In the genomic region with DNA sequence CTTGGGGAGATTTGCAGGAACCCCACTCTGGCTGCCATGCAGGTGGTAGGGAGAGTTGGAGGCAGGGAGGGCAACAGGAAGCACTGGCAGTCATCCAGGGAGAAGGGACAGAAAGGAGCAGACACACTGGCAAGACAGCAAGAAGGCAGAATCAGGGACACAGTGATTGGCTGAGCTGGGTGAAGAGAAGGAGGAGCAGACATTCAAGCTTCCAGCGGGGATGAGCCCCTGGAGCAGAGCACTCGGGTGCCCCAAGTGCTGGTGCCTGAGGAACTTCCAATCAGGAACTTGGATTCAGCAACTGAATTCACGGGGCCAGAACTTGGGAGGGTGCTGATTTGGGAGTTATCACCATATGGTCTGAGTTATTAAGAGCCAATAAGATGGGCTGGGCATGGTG, we compare ENCODE assay signal across 20 cellular contexts. TPM values are rescaled to one million over a fixed set of nuclear protein-coding genes. Genes with fewer than 3 reads are reported as not detected.
DNase-seq lines count a peak whose midpoint lies in the region; ATAC-seq and TF ChIP-seq lines count a peak whose summit lies in the region.
"Had no signal": no experiment of that assay in that cellular context is flagged by ENCODE, and none has a peak within 500 bp of the region (broad histone marks: within the 10 kb centered on the region; RNA-seq: fewer than 3 reads in every experiment).

No MANE protein-coding gene starts in this region.

- peak; percentile 59 for DNase-seq in ACHN
- peak; percentile 50 for DNase-seq in EH (ENCODE audit: low read depth)
- DNase-seq in PC-9: no peak
- peak; percentile 33 for DNase-seq in fibroblast of mammary gland (ENCODE audit: low read depth)
- DNase-seq in stimulated activated CD4-positive, alpha-beta T cell treated with anti-CD3 and anti-CD28 coated beads, Interleukin-12 subunit alpha, Interleukin-12 subunit beta, amount 100 ng/mL, for 4 hours: no peak
- no peak for DNase-seq in left ventricle myocardium inferior
- DNase-seq: activated CD8-positive, alpha-beta T cell treated with anti-CD3 and anti-CD28 coated beads for 36 hours; activated T-cell treated with anti-CD3 and anti-CD28 coated beads, Interleukin-2, amount 50 U/mL, for 72 hours; hippocampal formation; Karpas-422; left cardiac atrium; NCI-H1417 treated with DMSO at 0.1 percent for 48 hours; stimulated activated CD4-positive, alpha-beta T cell treated with anti-CD3 and anti-CD28 coated beads, Interleukin-4, amount 100 ng/mL, for 24 hours; stimulated activated CD8-positive, alpha-beta memory T cell treated with anti-CD3 and anti-CD28 coated beads, Interleukin-4, amount 100 ng/mL, for 48 hours had no signal

- no TSS peak for BruUV-seq in PC-9 (replicated peaks; lab: Mats Ljungman, UMichigan)

- H2AFZ ChIP-seq in PC-9: no peak overlapping the region
- H2AFZ ChIP-seq: parathyroid adenoma had no signal

- TF ChIP-seq CTCF in PC-9 (conservative IDR thresholded peaks at IDR 0.05) (no peak), fibroblast of mammary gland (conservative IDR thresholded peaks at IDR 0.05; ENCODE audit: control insufficient read depth, insufficient read depth, low read depth, low read length) (no peak), left ventricle myocardium inferior (IDR thresholded peaks at IDR 0.05; ENCODE audit: borderline replicate concordance) (no peak)

- peak overlapping the region; percentile 92 for H3K4me2 ChIP-seq in PC-9

- POLR2A ChIA-PET in PC-9 (lab: Charles Lee; ENCODE audit: unreplicated experiment): interaction anchor here (0.6 kb wide), 1 partner anchor 38 kb away, joined by 3 read pairs; no protein-coding TSS in a partner anchor

- peaks cover 55% of the 10 kb centered on the region for H3F3A ChIP-seq in PC-9 (ENCODE audit: insufficient read depth, low read depth)

- CTCF ChIA-PET in PC-9 (lab: Charles Lee): no interaction called here

- no peak for ATAC-seq in GM18909 (IDR thresholded peaks at IDR 0.05; ENCODE audit: poor library complexity, unreplicated experiment)
- ATAC-seq: activated CD8-positive, alpha-beta T cell treated with anti-CD3 and anti-CD28 coated beads for 36 hours; activated T-cell treated with anti-CD3 and anti-CD28 coated beads, Interleukin-2, amount 50 U/mL, for 72 hours; left cardiac atrium had no signal

- peaks cover 12% of the 10 kb centered on the region for H3K79me2 ChIP-seq in PC-9 (ENCODE audit: low read depth)
- H3K79me2 ChIP-seq: parathyroid adenoma had no signal

- H3K27me3 ChIP-seq in PC-9 (ENCODE audit: insufficient read depth, low read depth): no peaks in the 10 kb centered on the region
- H3K27me3 ChIP-seq in left ventricle myocardium inferior (ENCODE audit: low read depth): no peaks in the 10 kb centered on the region

- no peaks in the 10 kb centered on the region for H4K20me1 ChIP-seq in PC-9 (ENCODE audit: insufficient read depth)
- H4K20me1 ChIP-seq: BLaER1 treated with 17β-estradiol and CSF1 and Interleukin-3, amounts not matched to agents 10 nM and 100 nM had no signal

- no peaks in the 10 kb centered on the region for H3K9me2 ChIP-seq in PC-9 (ENCODE audit: insufficient read depth)

- H3K9me3 ChIP-seq in PC-9 (ENCODE audit: insufficient read depth, low read depth): no peaks in the 10 kb centered on the region
- no peaks in the 10 kb centered on the region for H3K9me3 ChIP-seq in left ventricle myocardium inferior (replicated peaks)
- H3K9me3 ChIP-seq: BLaER1 treated with 17β-estradiol and CSF1 and Interleukin-3, amounts not matched to agents 10 nM and 100 nM; thoracic aorta had no signal

- H3K4me1 ChIP-seq in PC-9 (replicated peaks; ENCODE audit: insufficient read depth) (peaks cover 88% of the 10 kb centered on the region), left ventricle myocardium inferior (peaks cover 39% of the 10 kb centered on the region)

- intact Hi-C loops in PC-9 (cut with micrococcal nuclease; ENCODE audit: unreplicated experiment): no loop called here
- intact Hi-C loops in left ventricle myocardium inferior (cut with micrococcal nuclease): no loop called here

- H3K36me3 ChIP-seq in PC-9 (ENCODE audit: low read depth) (no peaks in the 10 kb centered on the region), left ventricle myocardium inferior (no peaks in the 10 kb centered on the region)
- H3K36me3 ChIP-seq: BLaER1 treated with 17β-estradiol and CSF1 and Interleukin-3, amounts not matched to agents 10 nM and 100 nM; thoracic aorta had no signal

- in situ Hi-C loops in ACHN (cut with HindIII; ENCODE audit: low pct_ligation_motif_present, low pct_unique_long_range_greater_than_20kb, low sequenced_read_pairs): no loop called here

- no peak overlapping the region for H3K4me3 ChIP-seq in PC-9
- H3K4me3 ChIP-seq in fibroblast of mammary gland (ENCODE audit: control insufficient read depth, low read depth, low read length): no peak overlapping the region
- H3K4me3 ChIP-seq in left ventricle myocardium inferior: no peak overlapping the region
- H3K4me3 ChIP-seq: BLaER1 treated with 17β-estradiol and CSF1 and Interleukin-3, amounts not matched to agents 10 nM and 100 nM; thoracic aorta had no signal

- H3K27ac ChIP-seq in PC-9: peak overlapping the region; percentile 97
- no peak overlapping the region for H3K27ac ChIP-seq in left ventricle myocardium inferior (replicated peaks)
- H3K27ac ChIP-seq: BLaER1 treated with 17β-estradiol and CSF1 and Interleukin-3, amounts not matched to agents 10 nM and 100 nM; parathyroid adenoma; thoracic aorta had no signal

RNA-seq across cellular contexts. Expression of a gene that starts 6.3 kb away (rescaled TPM):
- 291 and 327 TPM in 2 replicates for total RNA-seq in PC-9 (2021)
- total RNA-seq in left ventricle myocardium inferior: 17.0 TPM

RNA-seq across cellular contexts. Expression of a gene that starts 45.5 kb away (rescaled TPM):
- total RNA-seq in PC-9 (2021): 38.6 and 58.7 TPM in 2 replicates
- total RNA-seq in left ventricle myocardium inferior: 206 TPM

RNA-seq across cellular contexts. Expression of a gene that starts 54.6 kb away (rescaled TPM):
- total RNA-seq in PC-9 (2021) (1.2 and 2.0 TPM in 2 replicates), left ventricle myocardium inferior (not detected)
- total RNA-seq: activated CD8-positive, alpha-beta T cell treated with anti-CD3 and anti-CD28 coated beads for 36 hours; cardiac septum; OCI-LY7 had no signal

Comparison
In these comparisons a context has a peak if more than half of its experiments do, and no peak if none do; other contexts are left out.
1. DNase-seq: peak in ACHN (single experiment), EH (single experiment) and fibroblast of mammary gland (single experiment); none in PC-9 (0 of 2), stimulated activated CD4-positive, alpha-beta T cell treated with anti-CD3 and anti-CD28 coated beads, Interleukin-12 subunit alpha, Interleukin-12 subunit beta, amount 100 ng/mL, for 4 hours (single experiment) and left ventricle myocardium inferior (single experiment).
2. RNA of a gene that starts 6.3 kb away (total RNA-seq): 291 to 327 TPM in PC-9; 17.0 TPM in left ventricle myocardium inferior (single experiment); every median in the first group is over 10 times any median in the second.